ENCODE assay signal across 8 cellular contexts in the genomic region with DNA sequence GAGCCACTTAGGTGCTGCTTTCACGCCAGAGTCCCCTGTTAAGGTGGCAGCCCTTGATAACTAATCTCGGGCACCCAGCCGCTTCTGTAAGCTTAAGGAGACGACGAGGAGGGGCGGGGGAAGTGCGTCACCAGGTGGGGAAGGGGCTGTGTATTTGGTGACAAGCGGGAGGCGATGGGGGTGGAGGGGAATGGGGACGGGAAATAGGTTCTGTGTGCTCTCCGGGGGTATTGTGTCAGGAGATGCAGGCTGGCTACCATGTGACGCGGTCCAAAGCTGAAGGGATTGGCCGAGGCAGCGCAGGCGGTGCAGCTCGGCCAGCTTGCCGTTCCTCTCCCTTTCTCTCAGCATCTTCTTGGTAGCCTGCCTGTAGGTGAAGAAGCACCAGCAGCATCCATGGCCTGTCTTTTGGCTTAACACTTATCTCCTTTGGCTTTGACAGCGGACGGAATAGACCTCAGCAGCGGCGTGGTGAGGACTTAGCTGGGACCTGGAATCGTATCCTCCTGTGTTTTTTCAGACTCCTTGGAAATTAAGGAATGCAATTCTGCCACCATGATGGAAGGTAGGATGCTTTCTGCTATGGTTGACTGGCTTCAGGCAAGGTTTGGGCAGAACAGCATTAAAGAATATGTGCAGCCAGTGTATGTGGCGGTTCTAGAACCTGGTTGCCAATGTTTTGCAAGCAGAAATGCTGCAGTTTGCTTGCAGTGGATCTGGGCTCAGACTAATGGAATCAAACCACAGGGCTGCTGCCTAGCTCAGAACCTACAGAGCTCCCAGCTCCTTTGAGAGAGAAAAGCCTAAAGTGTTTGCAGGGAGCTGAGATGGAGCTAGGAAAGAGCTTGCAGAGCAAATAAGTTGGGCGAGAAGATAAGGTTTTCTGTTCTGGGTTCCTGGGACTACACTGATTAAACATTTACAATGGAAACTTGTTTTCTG. TPM values are rescaled to one million over a fixed set of nuclear protein-coding genes. Genes with fewer than 3 reads are reported as not detected.
A peak's percentile ranks its signal among the peaks of the same experiment; 100 is the strongest.
DNase-seq lines count a peak whose midpoint lies in the region; ATAC-seq and TF ChIP-seq lines count a peak whose summit lies in the region.

Gene SGIP1 (plus strand): TSS at position 350 of the 942 bp plus-strand sequence. CDS start 206 bp downstream, at position 556.

- peak within 1 kb of the TSS; percentile 48 for H3K4me3 Mint-ChIP-seq in stimulated activated effector memory CD8-positive, alpha-beta T cell treated with anti-CD3 and anti-CD28 coated beads, Interleukin-12 subunit alpha, Interleukin-12 subunit beta, amount 100 ng/mL, for 72 hours

- ATAC-seq in left lobe of liver (peak; percentile 46), GM18511 (IDR thresholded peaks at IDR 0.05; ENCODE audit: unreplicated experiment) (no peak)
- peak; percentile 58 for ATAC-seq in stimulated activated effector memory CD8-positive, alpha-beta T cell treated with anti-CD3 and anti-CD28 coated beads, Interleukin-12 subunit alpha, Interleukin-12 subunit beta, amount 100 ng/mL, for 72 hours

- no peak for TF ChIP-seq CTCF in GM12865 (IDR thresholded peaks at IDR 0.05; ENCODE audit: insufficient read depth, low read depth, low read length, missing control alignments)

- H3K27ac Mint-ChIP-seq in stimulated activated effector memory CD8-positive, alpha-beta T cell treated with anti-CD3 and anti-CD28 coated beads, Interleukin-12 subunit alpha, Interleukin-12 subunit beta, amount 100 ng/mL, for 72 hours = no peak within 1 kb of the TSS

- DNase-seq in GM12865 (ENCODE audit: low read depth) = peak; percentile 21
- DNase-seq in NT2/D1 (ENCODE audit: low read depth, low spot score) = peak; percentile 28
- no peak for DNase-seq in left lobe of liver (ENCODE audit: low spot score)
- no peak for DNase-seq in stimulated activated effector memory CD8-positive, alpha-beta T cell treated with anti-CD3 and anti-CD28 coated beads, Interleukin-12 subunit alpha, Interleukin-12 subunit beta, amount 100 ng/mL, for 72 hours (ENCODE audit: low spot score in 2 of 2)
- no peak for DNase-seq in mesenteric fat pad (ENCODE audit: low spot score)
- DNase-seq in NCI-H128 (lab: John Stamatoyannopoulos, UW; ENCODE audit: unreplicated experiment) = no peak

- H3K9me3 ChIP-seq in NT2/D1 (ENCODE audit: insufficient read depth, low read length) (no peaks in the 10 kb centered on the region), duodenal mucosa (ENCODE audit: control insufficient read depth in 1 of 2, low read length in 2 of 2) (no peaks in the 10 kb centered on the region)

- H3K4me3 ChIP-seq in GM12865 (ENCODE audit: low read depth, low read length) = peak within 1 kb of the TSS; percentile 53
- peak within 1 kb of the TSS; percentile 46 for H3K4me3 ChIP-seq in NT2/D1 (ENCODE audit: insufficient read length, low read depth)
- peak within 1 kb of the TSS; percentile 51 to 57 for H3K4me3 ChIP-seq in duodenal mucosa (ENCODE audit: low read depth in 1 of 2, low read length in 2 of 2)

- H3K36me3 ChIP-seq in NT2/D1 (ENCODE audit: insufficient read depth, insufficient read length, low read length) (no peaks in the 10 kb centered on the region), duodenal mucosa (ENCODE audit: control insufficient read depth in 1 of 2, insufficient read depth in 2 of 2, low read length in 2 of 2) (no peaks in the 10 kb centered on the region)

- peak within 1 kb of the TSS; percentile 58 for H3K27ac ChIP-seq in duodenal mucosa (ENCODE audit: low read depth, low read length)

- H3K27me3 ChIP-seq in NT2/D1 (ENCODE audit: insufficient read depth, insufficient read length) (peaks cover 53% of the 10 kb centered on the region), duodenal mucosa (ENCODE audit: control insufficient read depth in 1 of 2, insufficient read depth in 2 of 2, low read length in 2 of 2) (peaks cover 21 to 28% of the 10 kb centered on the region in 2 donors)

- H3K4me1 Mint-ChIP-seq in stimulated activated effector memory CD8-positive, alpha-beta T cell treated with anti-CD3 and anti-CD28 coated beads, Interleukin-12 subunit alpha, Interleukin-12 subunit beta, amount 100 ng/mL, for 72 hours = peaks cover 18% of the 10 kb centered on the region

- H3K9me3 Mint-ChIP-seq in stimulated activated effector memory CD8-positive, alpha-beta T cell treated with anti-CD3 and anti-CD28 coated beads, Interleukin-12 subunit alpha, Interleukin-12 subunit beta, amount 100 ng/mL, for 72 hours = no peaks in the 10 kb centered on the region

- H3K9ac ChIP-seq in NT2/D1 (ENCODE audit: insufficient read length, low read depth) (peak within 1 kb of the TSS; percentile 69), duodenal mucosa (ENCODE audit: low read depth in 1 of 2, low read length in 2 of 2) (peak within 1 kb of the TSS in 1 of 2 donors; percentile 27)

- H3K4me1 ChIP-seq in NT2/D1 (ENCODE audit: insufficient read depth, insufficient read length) (no peaks in the 10 kb centered on the region), duodenal mucosa (ENCODE audit: control insufficient read depth in 1 of 2, insufficient read depth in 2 of 2, low read length in 2 of 2) (peaks cover 0 to 4% of the 10 kb centered on the region in 2 donors)

- H3K36me3 Mint-ChIP-seq in stimulated activated effector memory CD8-positive, alpha-beta T cell treated with anti-CD3 and anti-CD28 coated beads, Interleukin-12 subunit alpha, Interleukin-12 subunit beta, amount 100 ng/mL, for 72 hours = no peaks in the 10 kb centered on the region

RNA-seq across cellular contexts. Expression of gene SGIP1, which starts in this region (rescaled TPM):
- total RNA-seq in left lobe of liver (0.30 TPM), mesenteric fat pad (4.2 TPM)

Comparison
In these comparisons a context has a peak if more than half of its experiments do, and no peak if none do; other contexts are left out.
1. Peak in ATAC-seq in left lobe of liver; RNA of the gene not detected or under 1 TPM.
2. DNase-seq: peak in GM12865 (single experiment) and NT2/D1 (single experiment); none in left lobe of liver (single experiment), stimulated activated effector memory CD8-positive, alpha-beta T cell treated with anti-CD3 and anti-CD28 coated beads, Interleukin-12 subunit alpha, Interleukin-12 subunit beta, amount 100 ng/mL, for 72 hours (0 of 2), mesenteric fat pad (single experiment) and NCI-H128 (single experiment).
3. Peak in every context shown above with its lines, with median percentiles within 50 percentile points of each other: H3K4me3 ChIP-seq.